ENCODE assay signal across 22 cellular contexts in genomic region chr17:57569021-57569420, GRCh38.
"Had no signal": no experiment of that assay in that cellular context is flagged by ENCODE, and none has a peak within 500 bp of the region (broad histone marks: within the 10 kb centered on the region; RNA-seq: fewer than 3 reads in every experiment).

No MANE protein-coding gene starts in this region.

- H3K36me3 ChIP-seq: colonic mucosa, esophagus squamous epithelium, gastroesophageal sphincter, heart left ventricle, neutrophil, ovary, prostate gland, upper lobe of left lung had no signal

- H3K4me3 ChIP-seq: colonic mucosa, dorsolateral prefrontal cortex, esophagus squamous epithelium, gastroesophageal sphincter, heart left ventricle, ovary, prostate gland, upper lobe of left lung had no signal

- H3K4me1 ChIP-seq: colonic mucosa, prostate gland, upper lobe of left lung had no signal

- H3K9me3 Mint-ChIP-seq: activated naive CD8-positive, alpha-beta T cell treated with anti-CD3 and anti-CD28 coated beads for 36 hours; activated T-helper 1 cell treated with anti-CD3 and anti-CD28 coated beads, Interleukin-12 subunit alpha, Interleukin-12 subunit beta, Interleukin-2, Interleukin-4 antibody, amounts not matched to agents 30 ng/mL and 10 ng/mL and 1 ng/mL, durations not matched to agents 14 hours and 24 hours and 36 hours; effector memory CD8-positive, alpha-beta T cell; nephron had no signal

- ATAC-seq: activated CD8-positive, alpha-beta T cell treated with anti-CD3 and anti-CD28 coated beads, Interleukin-2, amount 10 ng/mL, durations not matched to agents 7 days and 5 days; effector memory CD8-positive, alpha-beta T cell; gastroesophageal sphincter; heart left ventricle; left cardiac atrium; right cardiac atrium; stimulated activated naive CD8-positive, alpha-beta T cell treated with anti-CD3 and anti-CD28 coated beads, Interleukin-15, Interleukin-2, amounts not matched to agents 100 U/mL and 50 U/mL, for 24 hours had no signal

- H3K27me3 Mint-ChIP-seq: activated naive CD8-positive, alpha-beta T cell treated with anti-CD3 and anti-CD28 coated beads for 36 hours; effector memory CD8-positive, alpha-beta T cell had no signal

- H3K27me3 ChIP-seq: colonic mucosa, dorsolateral prefrontal cortex, esophagus squamous epithelium, gastroesophageal sphincter, heart left ventricle, neutrophil, ovary, upper lobe of left lung had no signal

- H3K27ac Mint-ChIP-seq: activated CD8-positive, alpha-beta T cell treated with anti-CD3 and anti-CD28 coated beads, Interleukin-2, amount 10 ng/mL, durations not matched to agents 7 days and 5 days; activated naive CD8-positive, alpha-beta T cell treated with anti-CD3 and anti-CD28 coated beads for 36 hours had no signal

- H3K36me3 Mint-ChIP-seq: activated naive CD8-positive, alpha-beta T cell treated with anti-CD3 and anti-CD28 coated beads for 36 hours had no signal

- DNase-seq: activated CD4-positive, alpha-beta T cell treated with anti-CD3 and anti-CD28 coated beads for 1 hour; activated CD4-positive, alpha-beta T cell treated with anti-CD3 and anti-CD28 coated beads, Interleukin-2, amount 50 U/mL, for 1 hour; activated CD8-positive, alpha-beta T cell treated with anti-CD3 and anti-CD28 coated beads, Interleukin-2, amount 10 ng/mL, durations not matched to agents 7 days and 5 days; activated naive CD4-positive, alpha-beta T cell; activated naive CD8-positive, alpha-beta T cell treated with anti-CD3 and anti-CD28 coated beads for 36 hours; colonic mucosa; dorsolateral prefrontal cortex; effector memory CD8-positive, alpha-beta T cell; esophagus squamous epithelium; heart left ventricle; left cardiac atrium; ovary; right cardiac atrium; stimulated activated CD4-positive, alpha-beta T cell treated with anti-CD3 and anti-CD28 coated beads, Interleukin-4, amount 100 ng/mL, for 24 hours; stimulated activated naive CD8-positive, alpha-beta T cell treated with anti-CD3 and anti-CD28 coated beads, Interleukin-15, Interleukin-2, amounts not matched to agents 100 U/mL and 50 U/mL, for 24 hours; upper lobe of left lung had no signal

- H3K27ac ChIP-seq: colonic mucosa, esophagus squamous epithelium, gastroesophageal sphincter, heart left ventricle, neutrophil, ovary, prostate gland, upper lobe of left lung, VCaP had no signal

- H3K4me3 Mint-ChIP-seq: activated CD8-positive, alpha-beta T cell treated with anti-CD3 and anti-CD28 coated beads, Interleukin-2, amount 10 ng/mL, durations not matched to agents 7 days and 5 days; activated naive CD8-positive, alpha-beta T cell treated with anti-CD3 and anti-CD28 coated beads for 36 hours; activated T-helper 1 cell treated with anti-CD3 and anti-CD28 coated beads, Interleukin-12 subunit alpha, Interleukin-12 subunit beta, Interleukin-2, Interleukin-4 antibody, amounts not matched to agents 30 ng/mL and 10 ng/mL and 1 ng/mL, durations not matched to agents 14 hours and 24 hours and 36 hours; effector memory CD8-positive, alpha-beta T cell; nephron had no signal

- H3K9me3 ChIP-seq: colonic mucosa, esophagus squamous epithelium, gastroesophageal sphincter, heart left ventricle, neutrophil, ovary, prostate gland, upper lobe of left lung had no signal
